8 cellular contexts compared by ENCODE assay signal in the genomic region with DNA sequence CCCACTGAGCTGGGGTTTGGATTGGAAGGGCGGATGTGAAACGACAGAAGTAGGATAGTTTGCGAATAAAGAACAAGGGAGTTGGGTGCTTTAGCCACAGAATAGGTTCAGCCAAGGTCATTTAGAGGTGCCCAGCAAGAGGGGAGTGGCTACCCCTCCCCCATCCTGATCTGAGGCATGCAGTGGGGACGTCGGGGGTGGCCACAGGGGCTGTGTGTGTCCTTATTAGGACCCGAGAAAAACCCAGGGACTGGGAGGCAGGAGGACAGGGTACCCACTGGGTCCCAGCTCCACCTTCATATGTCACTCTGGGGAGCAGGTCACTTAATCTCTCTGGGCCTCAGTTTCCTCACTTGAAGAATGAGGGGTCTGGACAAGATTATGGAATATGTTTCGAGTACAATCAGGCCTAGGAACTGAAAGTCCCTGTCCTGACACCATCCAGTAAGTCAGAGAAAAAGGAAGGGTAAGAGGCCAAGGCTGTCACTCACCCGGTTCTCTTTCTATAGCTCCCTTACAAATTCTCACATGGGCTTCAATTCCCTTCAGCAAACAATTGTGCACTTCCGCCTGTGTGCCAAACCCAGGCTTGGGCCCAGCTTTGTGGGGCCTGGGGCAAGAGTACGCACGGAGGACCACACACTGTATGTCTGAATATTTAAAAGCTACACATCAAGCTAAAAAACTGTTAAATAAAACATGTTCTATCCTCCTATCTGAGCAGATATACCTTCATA. TPM values are rescaled to one million over a fixed set of nuclear protein-coding genes. Genes with fewer than 3 reads are reported as not detected.
A peak's percentile ranks its signal among the peaks of the same experiment; 100 is the strongest.
DNase-seq lines count a peak whose midpoint lies in the region; ATAC-seq, FAIRE-seq and TF ChIP-seq lines count a peak whose summit lies in the region.

No MANE protein-coding gene starts in this region.

- FAIRE-seq in HepG2 (lab: Jason Lieb, UNC): no peak

- 49% methylated on average over 4 of the region's 11 CpGs for WGBS in HepG2 (ENCODE audit: low lambda C conversion rate)

- H3K27me3 Mint-ChIP-seq in activated naive CD8-positive, alpha-beta T cell treated with anti-CD3 and anti-CD28 coated beads for 36 hours: no peaks in the 10 kb centered on the region

- intact Hi-C loops in A673 (cut with micrococcal nuclease; ENCODE audit: unreplicated experiment): no loop called here
- intact Hi-C loops in HepG2 (cut with micrococcal nuclease; ENCODE audit: unreplicated experiment): loop anchor here (5.0 kb wide), 2 partner anchors 39 to 111 kb away; a partner anchor contains a TSS
- intact Hi-C loops in uterus (cut with DNase I; ENCODE audit: low total_unique reads): no loop called here

- H3K27me3 ChIP-seq in A673 (replicated peaks; ENCODE audit: insufficient read depth, low read depth, low read length, poor library complexity) (no peaks in the 10 kb centered on the region), HAP-1 (ENCODE audit: low read depth) (no peaks in the 10 kb centered on the region), HepG2 (ENCODE audit: control insufficient read depth in 1 of 2, insufficient read depth in 2 of 2, low read length in 2 of 2) (no peaks in the 10 kb centered on the region), uterus (no peaks in the 10 kb centered on the region)

- no peaks in the 10 kb centered on the region for H3K9me3 Mint-ChIP-seq in activated naive CD8-positive, alpha-beta T cell treated with anti-CD3 and anti-CD28 coated beads for 36 hours

- H3K36me3 ChIP-seq in A673 (ENCODE audit: insufficient read depth, low read length, poor library complexity, severe bottlenecking) (no peaks in the 10 kb centered on the region), HAP-1 (replicated peaks) (no peaks in the 10 kb centered on the region), HepG2 (replicated peaks in 1 of 2; ENCODE audit: control insufficient read depth in 1 of 2, insufficient read depth in 2 of 2, low read length in 2 of 2) (no peaks in the 10 kb centered on the region), uterus (no peaks in the 10 kb centered on the region)

- H3K4me3 Mint-ChIP-seq in activated naive CD8-positive, alpha-beta T cell treated with anti-CD3 and anti-CD28 coated beads for 36 hours: peak overlapping the region; percentile 69

- ATAC-seq in HepG2: peak; percentile 13
- no peak for ATAC-seq in GM18909 (IDR thresholded peaks at IDR 0.05; ENCODE audit: poor library complexity, unreplicated experiment)
- no peak for ATAC-seq in GM19023 (IDR thresholded peaks at IDR 0.05; ENCODE audit: unreplicated experiment)

- H3K4me1 Mint-ChIP-seq in activated naive CD8-positive, alpha-beta T cell treated with anti-CD3 and anti-CD28 coated beads for 36 hours: peaks cover 10% of the 10 kb centered on the region

- H3K9me3 ChIP-seq in A673 (ENCODE audit: low read depth, low read length, poor library complexity, severe bottlenecking): no peaks in the 10 kb centered on the region
- no peaks in the 10 kb centered on the region for H3K9me3 ChIP-seq in HAP-1
- no peaks in the 10 kb centered on the region for H3K9me3 ChIP-seq in HepG2 (ENCODE audit: low read length)
- no peaks in the 10 kb centered on the region for H3K9me3 ChIP-seq in uterus

- in situ Hi-C loops in HAP-1 (cut with MboI; ENCODE audit: low sequenced_read_pairs): loop anchor here (5.0 kb wide), 1 partner anchor 91 kb away; no protein-coding TSS in a partner anchor
- in situ Hi-C loops in HepG2 (cut with HindIII; ENCODE audit: extremely low pct_ligation_motif_present, low pct_unique_long_range_greater_than_20kb): no loop called here

- peak overlapping the region; percentile 62 for H3K9ac ChIP-seq in HepG2 (ENCODE audit: insufficient read depth, low read depth, low read length)

- BruUV-seq in A673 (replicated peaks; lab: Mats Ljungman, UMichigan) (no TSS peak), HepG2 (replicated peaks; lab: Mats Ljungman, UMichigan) (no TSS peak)

- H3K4me3 ChIP-seq in A673 (ENCODE audit: low read depth, low read length, poor library complexity, severe bottlenecking) (peak overlapping the region; percentile 45), HAP-1 (peak overlapping the region; percentile 28), HepG2 (replicated peaks in 1 of 3; ENCODE audit: insufficient read depth in 1 of 3, low read depth in 2 of 3, low read length in 3 of 3) (peak overlapping the region; percentile 43 to 68 (median 50); a peak in 5 of 6 replicates), uterus (peak overlapping the region; percentile 20 to 23)

- TF ChIP-seq RAD21 in HepG2 (CRISPR knock-in tag; IDR thresholded peaks at IDR 0.05): no peak

- H4K20me1 ChIP-seq in HepG2 (ENCODE audit: insufficient read depth, low read length): no peaks in the 10 kb centered on the region

- H3K27ac ChIP-seq in A673 (ENCODE audit: low read depth, low read length, poor library complexity, severe bottlenecking) (no peak overlapping the region), HepG2 (ENCODE audit: extremely low read length, insufficient read depth, low read length) (peak overlapping the region; percentile 56), uterus (peak overlapping the region; percentile 27 to 29)

- peak overlapping the region; percentile 75 for H3K27ac Mint-ChIP-seq in activated naive CD8-positive, alpha-beta T cell treated with anti-CD3 and anti-CD28 coated beads for 36 hours

- TF ChIP-seq EP300 in HepG2 (IDR thresholded peaks at IDR 0.05; ENCODE audit: low read depth in 2 of 2, low read length in 2 of 2) (no peak), HepG2 (CRISPR knock-in tag; IDR thresholded peaks at IDR 0.05; ENCODE audit: borderline replicate concordance) (no peak)

- no peak overlapping the region for H2AFZ ChIP-seq in HepG2 (ENCODE audit: low read length)

- CTCF ChIA-PET in A673 (lab: Charles Lee) (no interaction called here), HepG2 (lab: Yijun Ruan, JAX; ENCODE audit: low intra/inter-chr PET ratio, low total read pairs) (no interaction called here)

- no peaks in the 10 kb centered on the region for H3K36me3 Mint-ChIP-seq in activated naive CD8-positive, alpha-beta T cell treated with anti-CD3 and anti-CD28 coated beads for 36 hours

- H3K4me1 ChIP-seq in A673 (ENCODE audit: insufficient read depth, low read length, poor library complexity, severe bottlenecking) (no peaks in the 10 kb centered on the region), HAP-1 (peaks cover 31% of the 10 kb centered on the region), HepG2 (ENCODE audit: insufficient read depth, low read length) (peaks cover 21% of the 10 kb centered on the region), uterus (no peaks in the 10 kb centered on the region)

- TF ChIP-seq POLR2A in HepG2 (IDR thresholded peaks at IDR 0.05; ENCODE audit: insufficient read depth in 1 of 2, low read depth in 2 of 2, low read length in 2 of 2) (no peak), uterus (IDR thresholded peaks at IDR 0.05) (no peak)

- peak overlapping the region; percentile 82 for H3K4me2 ChIP-seq in HepG2 (ENCODE audit: low read depth, low read length)

- no peak for DNase-seq in A673 (ENCODE audit: low spot score)
- peak in 1 of 2 experiments; percentile 30 for DNase-seq in HAP-1 (ENCODE audit: low spot score in 2 of 2)
- no peak for DNase-seq in activated naive CD8-positive, alpha-beta T cell treated with anti-CD3 and anti-CD28 coated beads for 36 hours
- DNase-seq in HepG2 (ENCODE audit: low spot score): no peak
- DNase-seq in uterus: no peak
- DNase-seq in stimulated activated CD4-positive, alpha-beta T cell treated with anti-CD3 and anti-CD28 coated beads, Interleukin-4, amount 100 ng/mL, for 24 hours: no peak

- no peak for TF ChIP-seq CTCF in A673 (conservative IDR thresholded peaks at IDR 0.05; ENCODE audit: low read depth, low read length)
- no peak for TF ChIP-seq CTCF in HepG2 (CRISPR knock-in tag; IDR thresholded peaks at IDR 0.05)
- no peak for TF ChIP-seq CTCF in uterus (IDR thresholded peaks at IDR 0.05)

- POLR2A ChIA-PET in A673 (lab: Charles Lee; ENCODE audit: low non-redundant PET) (no interaction called here), HepG2 (lab: Yijun Ruan, JAX) (interaction anchor here (0.7 to 1.9 kb wide), 5 partner anchors 61 to 262 kb away, joined by 3 to 9 read pairs (median 3); a partner anchor contains a TSS)

- no peaks in the 10 kb centered on the region for H3K79me2 ChIP-seq in HepG2 (ENCODE audit: insufficient read depth, low read length)

TF ChIP-seq in HepG2, 621 proteins besides CTCF, POLR2A, EP300 and RAD21 (continues in another document):
- no peak for TF ChIP-seq ZNF749 (CRISPR knock-in tag; IDR thresholded peaks at IDR 0.05; ENCODE audit: borderline replicate concordance)
- TF ChIP-seq ZNF564 (CRISPR knock-in tag; IDR thresholded peaks at IDR 0.05): 0 out of 2 replicates have a peak, but pooled peaks have one; percentile 0

RNA-seq across cellular contexts. Expression of a gene that starts 4.2 kb away (rescaled TPM):
- total RNA-seq in A673 (2021): not detected in 2 replicates
- not detected for total RNA-seq in activated naive CD8-positive, alpha-beta T cell treated with anti-CD3 and anti-CD28 coated beads for 36 hours
- total RNA-seq in HepG2 (2016; rRNA removed; fragmentation: Illumina TruSeq; extraction: Trizol): not detected in 2 replicates
- not detected in 2 replicates for total RNA-seq in HepG2 (2016; cell fraction: cytosol; rRNA removed; fragmentation: Illumina TruSeq; extraction: Trizol; ENCODE audit: low read depth)
- not detected in 2 replicates for total RNA-seq in HepG2 (2016; cell fraction: insoluble cytoplasmic fraction; rRNA removed; fragmentation: Illumina TruSeq; extraction: Trizol)
- total RNA-seq in HepG2 (2016; cell fraction: membrane; rRNA removed; fragmentation: Illumina TruSeq; extraction: Trizol): not detected in 2 replicates
- total RNA-seq in HepG2 (2016; cell fraction: nucleus; rRNA removed; fragmentation: Illumina TruSeq; extraction: Trizol): not detected in 2 replicates
- polyA plus RNA-seq in HepG2 (2011; rRNA removed): not detected in 2 replicates
- polyA plus RNA-seq in HepG2 (2011; cell fraction: cytosol; rRNA removed): not detected in 2 replicates
- not detected in 2 replicates for polyA plus RNA-seq in HepG2 (2011; cell fraction: nucleus; rRNA removed)
- polyA plus RNA-seq in HepG2 (2012): not detected in 2 replicates
- not detected in 2 replicates for polyA plus RNA-seq in HepG2 (2016; cell fraction: cytosol; fragmentation: Illumina TruSeq; extraction: Trizol; ENCODE audit: low read depth)
- not detected in 2 replicates for polyA plus RNA-seq in HepG2 (2016; cell fraction: insoluble cytoplasmic fraction; fragmentation: Illumina TruSeq; extraction: Trizol; ENCODE audit: low read depth)
- not detected in 2 replicates for polyA plus RNA-seq in HepG2 (2016; cell fraction: membrane; fragmentation: Illumina TruSeq; extraction: Trizol; ENCODE audit: low read depth)
- polyA plus RNA-seq in HepG2 (2016; cell fraction: nucleus; fragmentation: Illumina TruSeq; extraction: Trizol; ENCODE audit: insufficient read depth, low read depth): not detected in 2 replicates
- 0.10 TPM in 1 of 2 replicates, not detected in the other for polyA minus RNA-seq in HepG2 (2011; rRNA and poly(A)+ RNA removed; ENCODE audit: low replicate concordance)
- polyA minus RNA-seq in HepG2 (2011; cell fraction: cytosol; rRNA and poly(A)+ RNA removed): not detected in 2 replicates
- polyA minus RNA-seq in HepG2 (2011; cell fraction: nucleus; rRNA and poly(A)+ RNA removed): not detected in 2 replicates
- total RNA-seq in uterus: not detected
